ENCODE assay signal across 1 cellular context in genomic region chr15:48603922-48604321, GRCh38.
TF ChIP-seq lines count a peak whose summit lies in the region.

No MANE protein-coding gene starts in this region.

TF ChIP-seq in endothelial cell of umbilical vein, 7 proteins besides CTCF, POLR2A, EP300 and RAD21:
- no peak for TF ChIP-seq GATA2 (IDR thresholded peaks at IDR 0.05; ENCODE audit: insufficient read depth, insufficient read length, low read depth, low read length)
- no peak for TF ChIP-seq FOS (IDR thresholded peaks at IDR 0.05; ENCODE audit: borderline replicate concordance, insufficient read depth, low read length)
- TF ChIP-seq MYC (IDR thresholded peaks at IDR 0.05; ENCODE audit: low read depth, low read length): no peak
- no peak for TF ChIP-seq EZH2 (IDR thresholded peaks at IDR 0.05; ENCODE audit: borderline replicate concordance, low read depth, low read length, severe bottlenecking)
- TF ChIP-seq JUN (IDR thresholded peaks at IDR 0.05; ENCODE audit: borderline replicate concordance, insufficient read depth, insufficient read length, low read depth): no peak
- no peak for TF ChIP-seq MAX (IDR thresholded peaks at IDR 0.05; ENCODE audit: insufficient read depth, insufficient read length)
- TF ChIP-seq POLR2AphosphoS5 (IDR thresholded peaks at IDR 0.05; ENCODE audit: insufficient read depth, low read depth, low read length): no peak
